8 cellular contexts compared by ENCODE assay signal in the genomic region with DNA sequence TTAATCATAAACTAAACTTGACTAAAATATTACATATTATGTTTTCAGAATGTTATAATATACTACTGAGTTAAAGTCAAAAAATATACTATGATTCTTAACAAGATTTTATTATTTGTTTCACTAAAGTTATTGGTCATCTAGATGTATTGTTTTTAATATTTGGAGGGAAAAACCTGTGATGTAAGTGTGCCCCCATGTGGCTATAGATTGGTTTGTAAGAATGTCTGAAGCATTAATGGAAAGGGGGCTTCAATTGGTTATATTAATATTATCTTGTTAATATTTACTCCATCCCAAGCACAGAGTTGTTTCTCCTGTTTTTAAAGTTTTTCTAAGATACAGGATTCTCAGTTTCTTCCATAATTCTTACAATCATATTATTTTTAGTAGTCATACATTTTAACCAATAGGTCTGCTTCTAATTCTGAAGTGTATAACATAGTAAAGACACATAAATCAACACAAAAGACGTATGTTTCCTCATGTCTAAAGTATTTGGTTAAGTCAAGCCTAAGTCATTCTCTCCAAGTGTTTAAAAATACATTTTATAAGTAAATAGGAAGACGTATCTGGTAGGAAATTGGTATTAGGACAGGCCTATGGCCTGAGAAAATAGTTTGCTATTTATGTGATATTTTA. TPM values are rescaled to one million over a fixed set of nuclear protein-coding genes. Genes with fewer than 3 reads are reported as not detected.
DNase-seq lines count a peak whose midpoint lies in the region; ATAC-seq and TF ChIP-seq lines count a peak whose summit lies in the region.

No MANE protein-coding gene starts in this region.

- no peak overlapping the region for H3K23ac ChIP-seq in mesendoderm (ENCODE audit: low read length)

- no peak overlapping the region for H2AFZ ChIP-seq in Loucy (ENCODE audit: low read length)

- H3K4me1 ChIP-seq in DOHH2 (ENCODE audit: control insufficient read depth, low read length) (no peaks in the 10 kb centered on the region), Loucy (ENCODE audit: insufficient read depth, low read length, poor library complexity, severe bottlenecking) (peaks cover 9% of the 10 kb centered on the region), mesendoderm (ENCODE audit: control insufficient read depth, low read depth, low read length) (no peaks in the 10 kb centered on the region)

- no peak overlapping the region for H3K4me2 ChIP-seq in DOHH2 (ENCODE audit: low read length)
- no peak overlapping the region for H3K4me2 ChIP-seq in Loucy (ENCODE audit: low read depth, low read length, poor library complexity, severe bottlenecking)
- no peak overlapping the region for H3K4me2 ChIP-seq in mesendoderm (ENCODE audit: low read length)

- H3K9me3 ChIP-seq in DOHH2 (ENCODE audit: control insufficient read depth, insufficient read depth, low read length) (no peaks in the 10 kb centered on the region), Loucy (ENCODE audit: insufficient read depth, low read depth, low read length) (no peaks in the 10 kb centered on the region)

- H3K9me2 ChIP-seq in DOHH2 (replicated peaks; ENCODE audit: control insufficient read depth, low read length) (no peaks in the 10 kb centered on the region), Loucy (replicated peaks; ENCODE audit: low read depth, low read length) (no peaks in the 10 kb centered on the region)

- WGBS in mesendoderm (ENCODE audit: extremely low coverage, insufficient coverage, low lambda C conversion rate), result no CpG with 5 or more reads among the region's 2 CpGs

- H3K79me2 ChIP-seq in DOHH2 (ENCODE audit: control insufficient read depth, low read length) (no peaks in the 10 kb centered on the region), Loucy (ENCODE audit: insufficient read depth, low read length) (no peaks in the 10 kb centered on the region), mesendoderm (ENCODE audit: control insufficient read depth, insufficient read depth, low read length) (no peaks in the 10 kb centered on the region)

- H3K36me3 ChIP-seq in DOHH2 (ENCODE audit: control insufficient read depth, low read length), result no peaks in the 10 kb centered on the region
- H3K36me3 ChIP-seq in Loucy (ENCODE audit: insufficient read depth, low read length), result no peaks in the 10 kb centered on the region
- H3K36me3 ChIP-seq in mesendoderm (ENCODE audit: control insufficient read depth, insufficient read depth, low read length), result no peaks in the 10 kb centered on the region

- no peak overlapping the region for H4K8ac ChIP-seq in mesendoderm (ENCODE audit: low read depth, low read length)

- no peak overlapping the region for H3K27ac ChIP-seq in DOHH2 (ENCODE audit: low read depth, low read length)
- no peak overlapping the region for H3K27ac ChIP-seq in mesendoderm (ENCODE audit: low read depth, low read length)

- no peaks in the 10 kb centered on the region for H3K27me3 ChIP-seq in DOHH2 (ENCODE audit: control insufficient read depth, low read length)
- no peaks in the 10 kb centered on the region for H3K27me3 ChIP-seq in Loucy (ENCODE audit: insufficient read depth, low read length, poor library complexity, severe bottlenecking)
- H3K27me3 ChIP-seq in mesendoderm (ENCODE audit: insufficient read depth, low read length, poor library complexity), result no peaks in the 10 kb centered on the region

- no peak overlapping the region for H3K18ac ChIP-seq in mesendoderm (ENCODE audit: low read length)

- H3F3A ChIP-seq in DOHH2 (ENCODE audit: control insufficient read depth, insufficient read depth) (no peaks in the 10 kb centered on the region), Loucy (ENCODE audit: low read depth) (no peaks in the 10 kb centered on the region)

- TF ChIP-seq CTCF in DOHH2 (IDR thresholded peaks at IDR 0.05; ENCODE audit: low read depth, low read length, poor library complexity, severe bottlenecking), result peak; percentile 40
- peak; percentile 73 for TF ChIP-seq CTCF in Loucy (conservative IDR thresholded peaks at IDR 0.05; ENCODE audit: low read length)

- H2BK15ac ChIP-seq in mesendoderm (replicated peaks; ENCODE audit: low read depth), result no peak overlapping the region

- no peak overlapping the region for H3K56ac ChIP-seq in mesendoderm (ENCODE audit: low read length)

- no peak for ATAC-seq in GM19397 (IDR thresholded peaks at IDR 0.05; ENCODE audit: unreplicated experiment)
- no peak for ATAC-seq in HG03139 (IDR thresholded peaks at IDR 0.05; ENCODE audit: unreplicated experiment)

- no peak overlapping the region for H2BK120ac ChIP-seq in mesendoderm (ENCODE audit: low read depth, low read length)

- H3K4me3 ChIP-seq in DOHH2 (ENCODE audit: low read length), result no peak overlapping the region
- no peak overlapping the region for H3K4me3 ChIP-seq in Loucy (ENCODE audit: low read length, poor library complexity, severe bottlenecking)
- H3K4me3 ChIP-seq in mesendoderm (ENCODE audit: low read length), result no peak overlapping the region

- H3K9ac ChIP-seq in Loucy (ENCODE audit: low read depth, low read length, poor library complexity, severe bottlenecking) (no peak overlapping the region), mesendoderm (ENCODE audit: low read length) (no peak overlapping the region)

- peak; percentile 23 for DNase-seq in astrocyte of the hippocampus (ENCODE audit: low read depth, low spot score)
- peak; percentile 12 for DNase-seq in mesendoderm
- no peak for DNase-seq in NCI-H1048 (lab: John Stamatoyannopoulos, UW)
- no peak for DNase-seq in germinal center (ENCODE audit: low spot score)

- no peak overlapping the region for H4K5ac ChIP-seq in mesendoderm (ENCODE audit: low read length)

- no peak overlapping the region for H3K4ac ChIP-seq in mesendoderm (ENCODE audit: low read depth, low read length)

- no peaks in the 10 kb centered on the region for H3K79me1 ChIP-seq in mesendoderm (ENCODE audit: low read length)

- H4K20me1 ChIP-seq in DOHH2 (ENCODE audit: control insufficient read depth, insufficient read depth, low read depth, low read length) (no peaks in the 10 kb centered on the region), Loucy (ENCODE audit: insufficient read depth, low read length, poor library complexity, severe bottlenecking) (no peaks in the 10 kb centered on the region)

- no peak overlapping the region for H2AK5ac ChIP-seq in mesendoderm (ENCODE audit: low read length)

- no peak overlapping the region for H2BK5ac ChIP-seq in mesendoderm (ENCODE audit: low read length)

RNA-seq across cellular contexts. Expression of gene GNAT3, which starts 58.0 kb away (rescaled TPM):
- not detected for polyA plus RNA-seq in mesendoderm (2013, experiment 1 of 2)
- not detected for polyA plus RNA-seq in mesendoderm (2013, experiment 2 of 2)

Comparison
In these comparisons a context has a peak if more than half of its experiments do, and no peak if none do; other contexts are left out.
1. DNase-seq: peak in astrocyte of the hippocampus (single experiment) and mesendoderm (single experiment); none in NCI-H1048 (single experiment) and germinal center (single experiment).